ENCODE assay signal across 17 cellular contexts in genomic region chr1:230745071-230745470, GRCh38. TPM values are rescaled to one million over a fixed set of nuclear protein-coding genes. Genes with fewer than 3 reads are reported as not detected.
"Had no signal": no experiment of that assay in that cellular context is flagged by ENCODE, and none has a peak within 500 bp of the region (broad histone marks: within the 10 kb centered on the region; RNA-seq: fewer than 3 reads in every experiment).

No MANE protein-coding gene starts in this region.

- DNase-seq: activated CD4-positive, alpha-beta T cell treated with anti-CD3 and anti-CD28 coated beads for 36 hours; activated CD8-positive, alpha-beta memory T cell treated with anti-CD3 and anti-CD28 coated beads, Interleukin-2, amount 50 U/mL, for 4 hours; activated CD8-positive, alpha-beta T cell treated with anti-CD3 and anti-CD28 coated beads for 36 hours; activated naive CD8-positive, alpha-beta T cell treated with anti-CD3 and anti-CD28 coated beads, Interleukin-2, amount 50 U/mL, for 24 hours; activated T-cell treated with anti-CD3 and anti-CD28 coated beads, Interleukin-2, amount 50 U/mL, for 72 hours; esophagus squamous epithelium; head of caudate nucleus; left colon; naive thymus-derived CD8-positive, alpha-beta T cell; occipital lobe; right cardiac atrium; spleen; stimulated activated CD4-positive, alpha-beta T cell treated with anti-CD3 and anti-CD28 coated beads, Interleukin-1b, Interleukin-23, amount 100 ng/mL, for 48 hours had no signal

- H3K4me3 Mint-ChIP-seq: activated CD4-positive, alpha-beta T cell treated with anti-CD3 and anti-CD28 coated beads for 36 hours; activated CD8-positive, alpha-beta T cell treated with anti-CD3 and anti-CD28 coated beads for 36 hours; activated naive CD8-positive, alpha-beta T cell treated with anti-CD3 and anti-CD28 coated beads, Interleukin-2, amount 50 U/mL, for 24 hours; activated T-cell treated with anti-CD3 and anti-CD28 coated beads, Interleukin-2, amount 50 U/mL, for 72 hours; naive thymus-derived CD8-positive, alpha-beta T cell; stimulated activated memory B cell treated with anti-CD40 and anti-IgM and Interleukin-4, amounts not matched to agents 10 μg/mL and 1 μg/mL and 100 μg/mL, for 72 hours had no signal

- H3K4me3 ChIP-seq: esophagus squamous epithelium, spleen, tibial nerve, vagina had no signal

- H3K9me3 Mint-ChIP-seq: activated CD8-positive, alpha-beta T cell treated with anti-CD3 and anti-CD28 coated beads for 36 hours; activated naive CD8-positive, alpha-beta T cell treated with anti-CD3 and anti-CD28 coated beads, Interleukin-2, amount 50 U/mL, for 24 hours; activated T-cell treated with anti-CD3 and anti-CD28 coated beads, Interleukin-2, amount 50 U/mL, for 72 hours; naive thymus-derived CD8-positive, alpha-beta T cell; stimulated activated memory B cell treated with anti-CD40 and anti-IgM and Interleukin-4, amounts not matched to agents 10 μg/mL and 1 μg/mL and 100 μg/mL, for 72 hours had no signal

- H3K36me3 Mint-ChIP-seq: naive thymus-derived CD8-positive, alpha-beta T cell; stimulated activated memory B cell treated with anti-CD40 and anti-IgM and Interleukin-4, amounts not matched to agents 10 μg/mL and 1 μg/mL and 100 μg/mL, for 72 hours had no signal

- H3K27me3 Mint-ChIP-seq: activated CD8-positive, alpha-beta T cell treated with anti-CD3 and anti-CD28 coated beads for 36 hours; progenitor cell of endocrine pancreas had no signal

- H3K27me3 ChIP-seq: spleen, tibial nerve, vagina had no signal

- H3K9me3 ChIP-seq: esophagus squamous epithelium, spleen, tibial nerve, vagina had no signal

- ATAC-seq: activated CD4-positive, alpha-beta T cell treated with anti-CD3 and anti-CD28 coated beads for 36 hours; activated CD8-positive, alpha-beta T cell treated with anti-CD3 and anti-CD28 coated beads for 36 hours; activated naive CD8-positive, alpha-beta T cell treated with anti-CD3 and anti-CD28 coated beads, Interleukin-2, amount 50 U/mL, for 24 hours; activated T-cell treated with anti-CD3 and anti-CD28 coated beads, Interleukin-2, amount 50 U/mL, for 72 hours; left colon; naive thymus-derived CD8-positive, alpha-beta T cell; right cardiac atrium; stimulated activated memory B cell treated with anti-CD40 and anti-IgM and Interleukin-4, amounts not matched to agents 10 μg/mL and 1 μg/mL and 100 μg/mL, for 72 hours had no signal

- H3K27ac Mint-ChIP-seq: activated CD4-positive, alpha-beta T cell treated with anti-CD3 and anti-CD28 coated beads for 36 hours; activated CD8-positive, alpha-beta T cell treated with anti-CD3 and anti-CD28 coated beads for 36 hours; activated naive CD8-positive, alpha-beta T cell treated with anti-CD3 and anti-CD28 coated beads, Interleukin-2, amount 50 U/mL, for 24 hours; activated T-cell treated with anti-CD3 and anti-CD28 coated beads, Interleukin-2, amount 50 U/mL, for 72 hours; naive thymus-derived CD8-positive, alpha-beta T cell; stimulated activated memory B cell treated with anti-CD40 and anti-IgM and Interleukin-4, amounts not matched to agents 10 μg/mL and 1 μg/mL and 100 μg/mL, for 72 hours had no signal

- H3K27ac ChIP-seq: esophagus squamous epithelium, spleen, tibial nerve, vagina had no signal

- H3K4me1 Mint-ChIP-seq: activated CD4-positive, alpha-beta T cell treated with anti-CD3 and anti-CD28 coated beads for 36 hours; activated naive CD8-positive, alpha-beta T cell treated with anti-CD3 and anti-CD28 coated beads, Interleukin-2, amount 50 U/mL, for 24 hours; naive thymus-derived CD8-positive, alpha-beta T cell had no signal

RNA-seq across cellular contexts. Expression of gene CAPN9, which starts 2.1 kb away (rescaled TPM):
- polyA plus RNA-seq: naive thymus-derived CD8-positive, alpha-beta T cell had no signal

RNA-seq across cellular contexts. Expression of gene AGT, which starts 31.1 kb away (rescaled TPM):
- polyA plus RNA-seq: naive thymus-derived CD8-positive, alpha-beta T cell had no signal
